Comparison of ENCODE assay signal across 21 cellular contexts in the genomic region with DNA sequence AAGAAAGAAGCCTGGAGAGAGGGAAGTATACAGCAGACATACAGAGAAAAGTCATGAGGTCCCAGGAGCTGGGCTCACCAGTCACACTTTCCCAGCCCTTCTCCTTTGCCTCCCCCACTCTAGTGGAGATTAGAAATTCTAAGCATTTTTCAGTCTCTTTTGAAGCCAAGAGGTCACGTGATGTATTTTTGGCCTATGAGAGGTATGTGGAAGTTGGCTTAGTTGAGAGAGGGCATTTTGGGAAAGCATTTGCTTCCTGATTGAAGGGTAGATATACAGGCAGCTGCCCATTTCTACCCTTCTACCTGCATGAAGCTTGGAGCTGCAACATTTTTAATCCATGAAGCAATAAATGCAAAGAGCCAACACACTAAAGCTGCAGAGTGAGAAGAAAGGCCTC.
DNase-seq lines count a peak whose midpoint lies in the region; ATAC-seq, FAIRE-seq and TF ChIP-seq lines count a peak whose summit lies in the region.
"Had no signal": no experiment of that assay in that cellular context is flagged by ENCODE, and none has a peak within 500 bp of the region (broad histone marks: within the 10 kb centered on the region; RNA-seq: fewer than 3 reads in every experiment).

No MANE protein-coding gene starts in this region.

- H3K36me3 Mint-ChIP-seq in activated T-cell treated with anti-CD3 and anti-CD28 coated beads, Interleukin-2, amount 50 U/mL, for 72 hours (ENCODE audit: insufficient read depth in 2 of 2): peaks cover 0 to 1% of the 10 kb centered on the region in 2 donors

- no peak overlapping the region for H3K27ac ChIP-seq in Peyer's patch
- H3K27ac ChIP-seq: SK-N-MC had no signal

- H3K27ac Mint-ChIP-seq in activated T-cell treated with anti-CD3 and anti-CD28 coated beads, Interleukin-2, amount 50 U/mL, for 72 hours: no peak overlapping the region
- H3K27ac Mint-ChIP-seq: B cell; CD4-positive, alpha-beta T cell had no signal

- TF ChIP-seq POLR2A in Peyer's patch (IDR thresholded peaks at IDR 0.05): no peak

- no peak for ATAC-seq in activated T-cell treated with anti-CD3 and anti-CD28 coated beads, Interleukin-2, amount 50 U/mL, for 72 hours (replicated peaks in 1 of 2)

- H3K4me1 Mint-ChIP-seq in activated T-cell treated with anti-CD3 and anti-CD28 coated beads, Interleukin-2, amount 50 U/mL, for 72 hours (ENCODE audit: low read depth): no peaks in the 10 kb centered on the region
- H3K4me1 Mint-ChIP-seq: IgD-negative memory B cell had no signal

- H3K27me3 ChIP-seq in bronchial epithelial cell (ENCODE audit: control insufficient read depth, insufficient read depth, low read length) (no peaks in the 10 kb centered on the region), Peyer's patch (no peaks in the 10 kb centered on the region)

- H3K4me1 ChIP-seq in Peyer's patch: no peaks in the 10 kb centered on the region
- H3K4me1 ChIP-seq: HAP-1 had no signal

- no peaks in the 10 kb centered on the region for H3K9me3 ChIP-seq in Peyer's patch
- H3K9me3 ChIP-seq: HAP-1 had no signal

- H3K36me3 ChIP-seq in bronchial epithelial cell (ENCODE audit: control insufficient read depth, insufficient read depth, low read length) (no peaks in the 10 kb centered on the region), Peyer's patch (no peaks in the 10 kb centered on the region)
- H3K36me3 ChIP-seq: HAP-1 had no signal

- no peak for TF ChIP-seq CTCF in AG10803 (conservative IDR thresholded peaks at IDR 0.05; ENCODE audit: low read length)
- no peak for TF ChIP-seq CTCF in bronchial epithelial cell (IDR thresholded peaks at IDR 0.05; ENCODE audit: insufficient read depth, low read length, severe bottlenecking)
- TF ChIP-seq CTCF in fibroblast of the aortic adventitia (IDR thresholded peaks at IDR 0.05; ENCODE audit: insufficient read depth, low read length): no peak
- no peak for TF ChIP-seq CTCF in Peyer's patch (IDR thresholded peaks at IDR 0.05)

- peaks cover 0 to 2% of the 10 kb centered on the region in 2 donors for H3K9me3 Mint-ChIP-seq in activated T-cell treated with anti-CD3 and anti-CD28 coated beads, Interleukin-2, amount 50 U/mL, for 72 hours
- H3K9me3 Mint-ChIP-seq: CD4-positive, alpha-beta T cell; IgD-negative memory B cell had no signal

- no peak overlapping the region for H3K4me3 Mint-ChIP-seq in activated T-cell treated with anti-CD3 and anti-CD28 coated beads, Interleukin-2, amount 50 U/mL, for 72 hours
- H3K4me3 Mint-ChIP-seq: B cell; CD4-positive, alpha-beta T cell; IgD-negative memory B cell had no signal

- FAIRE-seq in bronchial epithelial cell (lab: Jason Lieb, UNC): peak; percentile 36

- H3K4me3 ChIP-seq in AG10803 (ENCODE audit: low read length): no peak overlapping the region
- no peak overlapping the region for H3K4me3 ChIP-seq in bronchial epithelial cell (ENCODE audit: low read depth, low read length)
- no peak overlapping the region for H3K4me3 ChIP-seq in fibroblast of the aortic adventitia (ENCODE audit: low read depth, low read length)
- no peak overlapping the region for H3K4me3 ChIP-seq in Peyer's patch
- H3K4me3 ChIP-seq: HAP-1, SK-N-MC had no signal

- DNase-seq in AG10803 (ENCODE audit: low read depth) (peak; percentile 23), EL (peak; percentile 20), bronchial epithelial cell (ENCODE audit: low read depth) (no peak), fibroblast of the aortic adventitia (ENCODE audit: low read depth) (peak; percentile 45), Peyer's patch (no peak), T-helper 2 cell (no peak), SW 1271 (lab: John Stamatoyannopoulos, UW) (no peak)
- DNase-seq in activated T-cell treated with anti-CD3 and anti-CD28 coated beads, Interleukin-2, amount 50 U/mL, for 72 hours: no peak
- DNase-seq: 8988T; CD4-positive, alpha-beta T cell; NCI-H1105; NCI-H1694; NCI-H2081 treated with DMSO at 0.1 percent for 48 hours; NCI-H510A; NCI-H748 treated with DMSO at 0.1 percent for 48 hours; NK-92 treated with Interleukin-12 subunit alpha and Interleukin-12 subunit beta, amount 100 ng/mL, for 24 hours; SHP77 had no signal

- no peaks in the 10 kb centered on the region for H3K27me3 Mint-ChIP-seq in activated T-cell treated with anti-CD3 and anti-CD28 coated beads, Interleukin-2, amount 50 U/mL, for 72 hours (ENCODE audit: low read depth)
- H3K27me3 Mint-ChIP-seq: B cell; CD4-positive, alpha-beta T cell; IgD-negative memory B cell had no signal

Comparison
In these comparisons a context has a peak if more than half of its experiments do, and no peak if none do; other contexts are left out.
1. DNase-seq: peak in AG10803 (single experiment), EL (single experiment) and fibroblast of the aortic adventitia (single experiment); none in bronchial epithelial cell (single experiment), Peyer's patch (0 of 3), T-helper 2 cell (0 of 5), activated T-cell treated with anti-CD3 and anti-CD28 coated beads, Interleukin-2, amount 50 U/mL, for 72 hours (0 of 2) and SW 1271 (0 of 2).